1 cellular context compared by ENCODE assay signal in the genomic region with DNA sequence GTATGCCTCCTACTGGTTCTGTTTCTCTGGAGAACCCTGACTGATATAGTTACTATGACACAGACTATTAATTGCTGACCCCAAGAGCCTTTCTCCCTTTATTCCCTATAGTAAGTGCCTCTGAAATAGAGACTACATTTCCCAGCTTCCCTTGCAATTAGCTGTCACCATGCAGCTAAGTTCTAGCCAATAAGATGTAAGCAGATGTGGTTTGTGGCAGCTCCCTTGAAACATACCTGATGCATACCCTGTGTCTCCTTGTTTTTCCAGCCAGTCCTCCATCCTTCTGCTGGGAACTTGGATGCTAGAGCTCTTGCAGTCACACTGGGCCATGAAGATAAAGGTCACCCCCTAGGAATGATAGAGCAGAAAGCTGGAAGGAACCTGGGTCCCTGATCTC.
TF ChIP-seq lines count a peak whose summit lies in the region.

No MANE protein-coding gene starts in this region.

TF ChIP-seq in HepG2, 621 proteins besides CTCF, POLR2A, EP300 and RAD21 (continued from another document):
- TF ChIP-seq, protein P1, sequence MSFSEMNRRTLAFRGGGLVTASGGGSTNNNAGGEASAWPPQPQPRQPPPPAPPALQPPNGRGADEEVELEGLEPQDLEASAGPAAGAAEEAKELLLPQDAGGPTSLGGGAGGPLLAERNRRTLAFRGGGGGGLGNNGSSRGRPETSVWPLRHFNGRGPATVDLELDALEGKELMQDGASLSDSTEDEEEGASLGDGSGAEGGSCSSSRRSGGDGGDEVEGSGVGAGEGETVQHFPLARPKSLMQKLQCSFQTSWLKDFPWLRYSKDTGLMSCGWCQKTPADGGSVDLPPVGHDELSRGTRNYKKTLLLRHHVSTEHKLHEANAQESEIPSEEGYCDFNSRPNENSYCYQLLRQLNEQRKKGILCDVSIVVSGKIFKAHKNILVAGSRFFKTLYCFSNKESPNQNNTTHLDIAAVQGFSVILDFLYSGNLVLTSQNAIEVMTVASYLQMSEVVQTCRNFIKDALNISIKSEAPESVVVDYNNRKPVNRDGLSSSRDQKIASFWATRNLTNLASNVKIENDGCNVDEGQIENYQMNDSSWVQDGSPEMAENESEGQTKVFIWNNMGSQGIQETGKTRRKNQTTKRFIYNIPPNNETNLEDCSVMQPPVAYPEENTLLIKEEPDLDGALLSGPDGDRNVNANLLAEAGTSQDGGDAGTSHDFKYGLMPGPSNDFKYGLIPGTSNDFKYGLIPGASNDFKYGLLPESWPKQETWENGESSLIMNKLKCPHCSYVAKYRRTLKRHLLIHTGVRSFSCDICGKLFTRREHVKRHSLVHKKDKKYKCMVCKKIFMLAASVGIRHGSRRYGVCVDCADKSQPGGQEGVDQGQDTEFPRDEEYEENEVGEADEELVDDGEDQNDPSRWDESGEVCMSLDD (CRISPR knock-in tag; IDR thresholded peaks at IDR 0.05; ENCODE audit: borderline replicate concordance), result no peak
- TF ChIP-seq ZNF205 (CRISPR knock-in tag; IDR thresholded peaks at IDR 0.05) (no peak), SUZ12 (IDR thresholded peaks at IDR 0.05; ENCODE audit: low read depth, low read length) (peak; percentile 29; the same call in 1 of the 2 replicates), ZNF616 (CRISPR knock-in tag; IDR thresholded peaks at IDR 0.05; ENCODE audit: low read depth) (no peak), ZNF720 (CRISPR knock-in tag; IDR thresholded peaks at IDR 0.05) (no peak), NFYC (CRISPR knock-in tag; IDR thresholded peaks at IDR 0.05) (peak; percentile 74), GABPA (IDR thresholded peaks at IDR 0.05; ENCODE audit: low read depth, low read length) (no peak), GABPA (CRISPR knock-in tag; IDR thresholded peaks at IDR 0.05; ENCODE audit: low read depth) (0 out of 2 replicates have a peak, but pooled peaks have one; percentile 22), MYNN (CRISPR knock-in tag; IDR thresholded peaks at IDR 0.05; ENCODE audit: low read depth) (no peak), ZMYM2 (CRISPR knock-in tag; IDR thresholded peaks at IDR 0.05) (no peak), THAP11 (CRISPR knock-in tag; IDR thresholded peaks at IDR 0.05) (peak; percentile 97), CREB1 (IDR thresholded peaks at IDR 0.05) (no peak), CREB1 (CRISPR knock-in tag; IDR thresholded peaks at IDR 0.05) (peak; percentile 82), HMG20B (CRISPR knock-in tag; conservative IDR thresholded peaks at IDR 0.05) (no peak), TMF1 (CRISPR knock-in tag; IDR thresholded peaks at IDR 0.05; ENCODE audit: low read depth) (no peak), BHLHE40 (IDR thresholded peaks at IDR 0.05; ENCODE audit: low read length) (no peak), NRL (CRISPR knock-in tag; IDR thresholded peaks at IDR 0.05; ENCODE audit: borderline replicate concordance) (no peak), CREM (IDR thresholded peaks at IDR 0.05) (peak; percentile 54; the same call in 1 of the 2 replicates), CREM (CRISPR knock-in tag; IDR thresholded peaks at IDR 0.05) (no peak), NFYB (CRISPR knock-in tag; IDR thresholded peaks at IDR 0.05) (peak; percentile 55), ZKSCAN1 (IDR thresholded peaks at IDR 0.05; ENCODE audit: low read length) (no peak), RXRB (CRISPR knock-in tag; IDR thresholded peaks at IDR 0.05; ENCODE audit: borderline replicate concordance) (no peak), ZNF605 (CRISPR knock-in tag; IDR thresholded peaks at IDR 0.05) (no peak), ZNF354B (CRISPR knock-in tag; IDR thresholded peaks at IDR 0.05) (no peak), NR2F6 (IDR thresholded peaks at IDR 0.05) (no peak), NR2F6 (CRISPR knock-in tag; IDR thresholded peaks at IDR 0.05) (no peak), PAWR (CRISPR knock-in tag; IDR thresholded peaks at IDR 0.05; ENCODE audit: borderline replicate concordance) (no peak), ATF1 (CRISPR knock-in tag; IDR thresholded peaks at IDR 0.05) (peak; percentile 67; the same call in 1 of the 2 replicates), ZNF329 (CRISPR knock-in tag; IDR thresholded peaks at IDR 0.05; ENCODE audit: low read depth) (no peak), ZBTB1 (CRISPR knock-in tag; IDR thresholded peaks at IDR 0.05; ENCODE audit: borderline replicate concordance) (no peak), MIXL1 (CRISPR knock-in tag; IDR thresholded peaks at IDR 0.05) (peak; percentile 81; the same call in 1 of the 2 replicates), ZNF143 (CRISPR knock-in tag; IDR thresholded peaks at IDR 0.05) (peak; percentile 86), RARG (CRISPR knock-in tag; IDR thresholded peaks at IDR 0.05; ENCODE audit: low read depth) (no peak), ZNF180 (CRISPR knock-in tag; IDR thresholded peaks at IDR 0.05; ENCODE audit: borderline replicate concordance, low read depth) (no peak), ZNF430 (CRISPR knock-in tag; IDR thresholded peaks at IDR 0.05) (no peak)
- TF ChIP-seq, protein P2, sequence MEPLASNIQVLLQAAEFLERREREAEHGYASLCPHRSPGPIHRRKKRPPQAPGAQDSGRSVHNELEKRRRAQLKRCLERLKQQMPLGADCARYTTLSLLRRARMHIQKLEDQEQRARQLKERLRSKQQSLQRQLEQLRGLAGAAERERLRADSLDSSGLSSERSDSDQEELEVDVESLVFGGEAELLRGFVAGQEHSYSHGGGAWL (CRISPR knock-in tag; IDR thresholded peaks at IDR 0.05), result no peak
- TF ChIP-seq, protein P3, sequence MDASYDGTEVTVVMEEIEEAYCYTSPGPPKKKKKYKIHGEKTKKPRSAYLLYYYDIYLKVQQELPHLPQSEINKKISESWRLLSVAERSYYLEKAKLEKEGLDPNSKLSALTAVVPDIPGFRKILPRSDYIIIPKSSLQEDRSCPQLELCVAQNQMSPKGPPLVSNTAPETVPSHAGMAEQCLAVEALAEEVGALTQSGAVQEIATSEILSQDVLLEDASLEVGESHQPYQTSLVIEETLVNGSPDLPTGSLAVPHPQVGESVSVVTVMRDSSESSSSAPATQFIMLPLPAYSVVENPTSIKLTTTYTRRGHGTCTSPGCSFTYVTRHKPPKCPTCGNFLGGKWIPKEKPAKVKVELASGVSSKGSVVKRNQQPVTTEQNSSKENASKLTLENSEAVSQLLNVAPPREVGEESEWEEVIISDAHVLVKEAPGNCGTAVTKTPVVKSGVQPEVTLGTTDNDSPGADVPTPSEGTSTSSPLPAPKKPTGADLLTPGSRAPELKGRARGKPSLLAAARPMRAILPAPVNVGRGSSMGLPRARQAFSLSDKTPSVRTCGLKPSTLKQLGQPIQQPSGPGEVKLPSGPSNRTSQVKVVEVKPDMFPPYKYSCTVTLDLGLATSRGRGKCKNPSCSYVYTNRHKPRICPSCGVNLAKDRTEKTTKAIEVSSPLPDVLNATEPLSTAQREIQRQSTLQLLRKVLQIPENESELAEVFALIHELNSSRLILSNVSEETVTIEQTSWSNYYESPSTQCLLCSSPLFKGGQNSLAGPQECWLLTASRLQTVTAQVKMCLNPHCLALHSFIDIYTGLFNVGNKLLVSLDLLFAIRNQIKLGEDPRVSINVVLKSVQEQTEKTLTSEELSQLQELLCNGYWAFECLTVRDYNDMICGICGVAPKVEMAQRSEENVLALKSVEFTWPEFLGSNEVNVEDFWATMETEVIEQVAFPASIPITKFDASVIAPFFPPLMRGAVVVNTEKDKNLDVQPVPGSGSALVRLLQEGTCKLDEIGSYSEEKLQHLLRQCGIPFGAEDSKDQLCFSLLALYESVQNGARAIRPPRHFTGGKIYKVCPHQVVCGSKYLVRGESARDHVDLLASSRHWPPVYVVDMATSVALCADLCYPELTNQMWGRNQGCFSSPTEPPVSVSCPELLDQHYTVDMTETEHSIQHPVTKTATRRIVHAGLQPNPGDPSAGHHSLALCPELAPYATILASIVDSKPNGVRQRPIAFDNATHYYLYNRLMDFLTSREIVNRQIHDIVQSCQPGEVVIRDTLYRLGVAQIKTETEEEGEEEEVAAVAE (CRISPR knock-in tag; IDR thresholded peaks at IDR 0.05; ENCODE audit: borderline replicate concordance), result 0 out of 2 replicates have a peak, but pooled peaks have one; percentile 40
- TF ChIP-seq, protein P4, sequence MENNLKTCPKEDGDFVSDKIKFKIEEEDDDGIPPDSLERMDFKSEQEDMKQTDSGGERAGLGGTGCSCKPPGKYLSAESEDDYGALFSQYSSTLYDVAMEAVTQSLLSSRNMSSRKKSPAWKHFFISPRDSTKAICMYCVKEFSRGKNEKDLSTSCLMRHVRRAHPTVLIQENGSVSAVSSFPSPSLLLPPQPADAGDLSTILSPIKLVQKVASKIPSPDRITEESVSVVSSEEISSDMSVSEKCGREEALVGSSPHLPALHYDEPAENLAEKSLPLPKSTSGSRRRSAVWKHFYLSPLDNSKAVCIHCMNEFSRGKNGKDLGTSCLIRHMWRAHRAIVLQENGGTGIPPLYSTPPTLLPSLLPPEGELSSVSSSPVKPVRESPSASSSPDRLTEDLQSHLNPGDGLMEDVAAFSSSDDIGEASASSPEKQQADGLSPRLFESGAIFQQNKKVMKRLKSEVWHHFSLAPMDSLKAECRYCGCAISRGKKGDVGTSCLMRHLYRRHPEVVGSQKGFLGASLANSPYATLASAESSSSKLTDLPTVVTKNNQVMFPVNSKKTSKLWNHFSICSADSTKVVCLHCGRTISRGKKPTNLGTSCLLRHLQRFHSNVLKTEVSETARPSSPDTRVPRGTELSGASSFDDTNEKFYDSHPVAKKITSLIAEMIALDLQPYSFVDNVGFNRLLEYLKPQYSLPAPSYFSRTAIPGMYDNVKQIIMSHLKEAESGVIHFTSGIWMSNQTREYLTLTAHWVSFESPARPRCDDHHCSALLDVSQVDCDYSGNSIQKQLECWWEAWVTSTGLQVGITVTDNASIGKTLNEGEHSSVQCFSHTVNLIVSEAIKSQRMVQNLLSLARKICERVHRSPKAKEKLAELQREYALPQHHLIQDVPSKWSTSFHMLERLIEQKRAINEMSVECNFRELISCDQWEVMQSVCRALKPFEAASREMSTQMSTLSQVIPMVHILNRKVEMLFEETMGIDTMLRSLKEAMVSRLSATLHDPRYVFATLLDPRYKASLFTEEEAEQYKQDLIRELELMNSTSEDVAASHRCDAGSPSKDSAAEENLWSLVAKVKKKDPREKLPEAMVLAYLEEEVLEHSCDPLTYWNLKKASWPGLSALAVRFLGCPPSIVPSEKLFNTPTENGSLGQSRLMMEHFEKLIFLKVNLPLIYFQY (CRISPR knock-in tag; IDR thresholded peaks at IDR 0.05; ENCODE audit: borderline replicate concordance), result no peak
- TF ChIP-seq, protein P5, sequence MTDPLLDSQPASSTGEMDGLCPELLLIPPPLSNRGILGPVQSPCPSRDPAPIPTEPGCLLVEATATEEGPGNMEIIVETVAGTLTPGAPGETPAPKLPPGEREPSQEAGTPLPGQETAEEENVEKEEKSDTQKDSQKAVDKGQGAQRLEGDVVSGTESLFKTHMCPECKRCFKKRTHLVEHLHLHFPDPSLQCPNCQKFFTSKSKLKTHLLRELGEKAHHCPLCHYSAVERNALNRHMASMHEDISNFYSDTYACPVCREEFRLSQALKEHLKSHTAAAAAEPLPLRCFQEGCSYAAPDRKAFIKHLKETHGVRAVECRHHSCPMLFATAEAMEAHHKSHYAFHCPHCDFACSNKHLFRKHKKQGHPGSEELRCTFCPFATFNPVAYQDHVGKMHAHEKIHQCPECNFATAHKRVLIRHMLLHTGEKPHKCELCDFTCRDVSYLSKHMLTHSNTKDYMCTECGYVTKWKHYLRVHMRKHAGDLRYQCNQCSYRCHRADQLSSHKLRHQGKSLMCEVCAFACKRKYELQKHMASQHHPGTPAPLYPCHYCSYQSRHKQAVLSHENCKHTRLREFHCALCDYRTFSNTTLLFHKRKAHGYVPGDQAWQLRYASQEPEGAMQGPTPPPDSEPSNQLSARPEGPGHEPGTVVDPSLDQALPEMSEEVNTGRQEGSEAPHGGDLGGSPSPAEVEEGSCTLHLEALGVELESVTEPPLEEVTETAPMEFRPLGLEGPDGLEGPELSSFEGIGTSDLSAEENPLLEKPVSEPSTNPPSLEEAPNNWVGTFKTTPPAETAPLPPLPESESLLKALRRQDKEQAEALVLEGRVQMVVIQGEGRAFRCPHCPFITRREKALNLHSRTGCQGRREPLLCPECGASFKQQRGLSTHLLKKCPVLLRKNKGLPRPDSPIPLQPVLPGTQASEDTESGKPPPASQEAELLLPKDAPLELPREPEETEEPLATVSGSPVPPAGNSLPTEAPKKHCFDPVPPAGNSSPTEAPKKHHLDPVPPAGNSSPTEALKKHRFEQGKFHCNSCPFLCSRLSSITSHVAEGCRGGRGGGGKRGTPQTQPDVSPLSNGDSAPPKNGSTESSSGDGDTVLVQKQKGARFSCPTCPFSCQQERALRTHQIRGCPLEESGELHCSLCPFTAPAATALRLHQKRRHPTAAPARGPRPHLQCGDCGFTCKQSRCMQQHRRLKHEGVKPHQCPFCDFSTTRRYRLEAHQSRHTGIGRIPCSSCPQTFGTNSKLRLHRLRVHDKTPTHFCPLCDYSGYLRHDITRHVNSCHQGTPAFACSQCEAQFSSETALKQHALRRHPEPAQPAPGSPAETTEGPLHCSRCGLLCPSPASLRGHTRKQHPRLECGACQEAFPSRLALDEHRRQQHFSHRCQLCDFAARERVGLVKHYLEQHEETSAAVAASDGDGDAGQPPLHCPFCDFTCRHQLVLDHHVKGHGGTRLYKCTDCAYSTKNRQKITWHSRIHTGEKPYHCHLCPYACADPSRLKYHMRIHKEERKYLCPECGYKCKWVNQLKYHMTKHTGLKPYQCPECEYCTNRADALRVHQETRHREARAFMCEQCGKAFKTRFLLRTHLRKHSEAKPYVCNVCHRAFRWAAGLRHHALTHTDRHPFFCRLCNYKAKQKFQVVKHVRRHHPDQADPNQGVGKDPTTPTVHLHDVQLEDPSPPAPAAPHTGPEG (CRISPR knock-in tag; IDR thresholded peaks at IDR 0.05), result no peak
- TF ChIP-seq, protein P6, sequence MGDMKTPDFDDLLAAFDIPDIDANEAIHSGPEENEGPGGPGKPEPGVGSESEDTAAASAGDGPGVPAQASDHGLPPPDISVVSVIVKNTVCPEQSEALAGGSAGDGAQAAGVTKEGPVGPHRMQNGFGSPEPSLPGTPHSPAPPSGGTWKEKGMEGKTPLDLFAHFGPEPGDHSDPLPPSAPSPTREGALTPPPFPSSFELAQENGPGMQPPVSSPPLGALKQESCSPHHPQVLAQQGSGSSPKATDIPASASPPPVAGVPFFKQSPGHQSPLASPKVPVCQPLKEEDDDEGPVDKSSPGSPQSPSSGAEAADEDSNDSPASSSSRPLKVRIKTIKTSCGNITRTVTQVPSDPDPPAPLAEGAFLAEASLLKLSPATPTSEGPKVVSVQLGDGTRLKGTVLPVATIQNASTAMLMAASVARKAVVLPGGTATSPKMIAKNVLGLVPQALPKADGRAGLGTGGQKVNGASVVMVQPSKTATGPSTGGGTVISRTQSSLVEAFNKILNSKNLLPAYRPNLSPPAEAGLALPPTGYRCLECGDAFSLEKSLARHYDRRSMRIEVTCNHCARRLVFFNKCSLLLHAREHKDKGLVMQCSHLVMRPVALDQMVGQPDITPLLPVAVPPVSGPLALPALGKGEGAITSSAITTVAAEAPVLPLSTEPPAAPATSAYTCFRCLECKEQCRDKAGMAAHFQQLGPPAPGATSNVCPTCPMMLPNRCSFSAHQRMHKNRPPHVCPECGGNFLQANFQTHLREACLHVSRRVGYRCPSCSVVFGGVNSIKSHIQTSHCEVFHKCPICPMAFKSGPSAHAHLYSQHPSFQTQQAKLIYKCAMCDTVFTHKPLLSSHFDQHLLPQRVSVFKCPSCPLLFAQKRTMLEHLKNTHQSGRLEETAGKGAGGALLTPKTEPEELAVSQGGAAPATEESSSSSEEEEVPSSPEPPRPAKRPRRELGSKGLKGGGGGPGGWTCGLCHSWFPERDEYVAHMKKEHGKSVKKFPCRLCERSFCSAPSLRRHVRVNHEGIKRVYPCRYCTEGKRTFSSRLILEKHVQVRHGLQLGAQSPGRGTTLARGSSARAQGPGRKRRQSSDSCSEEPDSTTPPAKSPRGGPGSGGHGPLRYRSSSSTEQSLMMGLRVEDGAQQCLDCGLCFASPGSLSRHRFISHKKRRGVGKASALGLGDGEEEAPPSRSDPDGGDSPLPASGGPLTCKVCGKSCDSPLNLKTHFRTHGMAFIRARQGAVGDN (CRISPR knock-in tag; IDR thresholded peaks at IDR 0.05), result no peak
